8 cellular contexts compared by ENCODE assay signal in the genomic region with DNA sequence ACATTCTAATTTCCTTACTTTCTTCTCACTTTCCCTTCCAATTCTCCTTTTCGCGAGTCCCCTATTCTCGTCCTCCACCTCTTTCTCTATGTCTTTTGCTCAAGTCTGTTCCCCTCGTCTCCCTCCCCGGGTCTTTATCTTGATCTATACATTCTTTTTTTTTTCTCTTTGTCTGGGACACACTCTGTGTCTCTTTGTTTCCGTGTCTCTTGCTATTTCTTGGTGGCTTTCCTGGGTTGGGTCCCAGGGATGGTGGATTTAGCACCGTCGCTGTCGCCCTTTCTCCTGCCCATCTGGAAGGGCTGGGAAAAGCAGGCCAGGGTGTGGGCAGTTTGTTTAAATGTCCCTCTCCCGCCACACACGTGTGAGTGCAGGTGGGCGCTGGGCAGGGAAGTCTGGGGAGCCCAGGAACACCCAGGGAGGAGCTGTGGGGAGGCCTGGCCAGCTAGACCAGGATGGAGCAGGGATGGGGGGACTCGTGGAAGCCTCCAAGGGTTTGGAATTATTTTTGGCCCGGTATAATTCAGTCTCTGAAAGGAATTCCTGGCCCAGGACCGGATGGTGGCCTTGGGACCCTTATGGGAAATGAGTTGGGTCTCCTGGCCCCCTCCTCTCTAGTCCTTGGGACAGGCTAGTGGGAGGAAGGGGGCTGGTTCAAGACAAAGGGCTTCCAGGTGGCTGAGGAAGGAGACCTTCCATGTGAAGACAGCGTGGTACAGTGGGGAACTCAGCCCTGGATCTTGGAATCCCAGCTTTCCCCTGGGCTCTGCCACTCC. TPM values are rescaled to one million over a fixed set of nuclear protein-coding genes. Genes with fewer than 3 reads are reported as not detected.
DNase-seq lines count a peak whose midpoint lies in the region; ATAC-seq, FAIRE-seq and TF ChIP-seq lines count a peak whose summit lies in the region.

No MANE protein-coding gene starts in this region.

- no peak for DNase-seq in CD8-positive, alpha-beta T cell
- DNase-seq in SJCRH30: peak; percentile 65 to 66
- DNase-seq in fibroblast of the aortic adventitia (ENCODE audit: low read depth): no peak
- DNase-seq in ovary: no peak
- no peak for DNase-seq in NCI-H2029 (lab: John Stamatoyannopoulos, UW)
- no peak for DNase-seq in D721Med (ENCODE audit: insufficient read length, low spot score)
- DNase-seq in hippocampal formation (lab: John Stamatoyannopoulos, UW): no peak

- peaks cover 17% of the 10 kb centered on the region for H3K4me1 ChIP-seq in CD8-positive, alpha-beta T cell (ENCODE audit: insufficient read depth, low read length)
- H3K4me1 ChIP-seq in SJCRH30 (peaks cover 39% of the 10 kb centered on the region), ovary (ENCODE audit: insufficient read depth) (peaks cover 11% of the 10 kb centered on the region)

- no peak for FAIRE-seq in D721Med (lab: Jason Lieb, UNC)

- H3K36me3 ChIP-seq in CD8-positive, alpha-beta T cell (ENCODE audit: insufficient read depth, low read length): no peaks in the 10 kb centered on the region
- H3K36me3 ChIP-seq in SJCRH30 (no peaks in the 10 kb centered on the region), ovary (no peaks in the 10 kb centered on the region)

- peak overlapping the region; percentile 91 for H3K4me3 Mint-ChIP-seq in CD8-positive, alpha-beta T cell

- TF ChIP-seq POLR2A in ovary (IDR thresholded peaks at IDR 0.05): no peak

- peak overlapping the region; percentile 50 for H3K27ac Mint-ChIP-seq in CD8-positive, alpha-beta T cell

- WGBS in ovary, 3 donors: 34 to 38% (median 37%) methylated on average over 16 of the region's 16 CpGs

- peaks cover 18% of the 10 kb centered on the region for H3K4me1 Mint-ChIP-seq in CD8-positive, alpha-beta T cell (ENCODE audit: low read depth)

- H3K36me3 Mint-ChIP-seq in CD8-positive, alpha-beta T cell: peaks cover 2% of the 10 kb centered on the region

- no peaks in the 10 kb centered on the region for H3K9me3 Mint-ChIP-seq in CD8-positive, alpha-beta T cell

- no peak overlapping the region for H3K27ac ChIP-seq in CD8-positive, alpha-beta T cell (ENCODE audit: low read depth, low read length)
- H3K27ac ChIP-seq in SJCRH30: peak overlapping the region; percentile 87
- H3K27ac ChIP-seq in ovary: peak overlapping the region in 1 of 2 donors; percentile 33

- H3K9me3 ChIP-seq in CD8-positive, alpha-beta T cell (ENCODE audit: low read length): no peaks in the 10 kb centered on the region
- H3K9me3 ChIP-seq in SJCRH30 (replicated peaks) (no peaks in the 10 kb centered on the region), ovary (no peaks in the 10 kb centered on the region)

- TF ChIP-seq CTCF in CD8-positive, alpha-beta T cell (IDR thresholded peaks at IDR 0.05): no peak
- TF ChIP-seq CTCF in fibroblast of the aortic adventitia (IDR thresholded peaks at IDR 0.05; ENCODE audit: insufficient read depth, low read length) (no peak), ovary (IDR thresholded peaks at IDR 0.05) (no peak), D721Med (IDR thresholded peaks at IDR 0.05; ENCODE audit: insufficient read depth, missing control alignments) (no peak)

- intact Hi-C loops in CD8-positive, alpha-beta T cell (cut with DNase I, micrococcal nuclease): no loop called here
- intact Hi-C loops in ovary (cut with DNase I): no loop called here

- CTCF ChIA-PET in CD8-positive, alpha-beta T cell (lab: Charles Lee): interaction anchor here (0.6 to 2.3 kb wide), 6 partner anchors 10 to 66 kb away, joined by 3 to 7 read pairs (median 5); a partner anchor contains a TSS

- H3K27me3 ChIP-seq in CD8-positive, alpha-beta T cell (ENCODE audit: insufficient read depth, low read length): no peaks in the 10 kb centered on the region
- H3K27me3 ChIP-seq in SJCRH30: no peaks in the 10 kb centered on the region
- H3K27me3 ChIP-seq in ovary: no peaks in the 10 kb centered on the region

- POLR2A ChIA-PET in CD8-positive, alpha-beta T cell (lab: Charles Lee): interaction anchor here (0.8 to 1.3 kb wide), 2 partner anchors 10 to 13 kb away, joined by 4 to 11 read pairs; a partner anchor contains a TSS

- peaks cover 5% of the 10 kb centered on the region for H3K27me3 Mint-ChIP-seq in CD8-positive, alpha-beta T cell (ENCODE audit: low read depth)

- no peak for ATAC-seq in CD8-positive, alpha-beta T cell
- ATAC-seq in GM21515 (IDR thresholded peaks at IDR 0.05; ENCODE audit: unreplicated experiment): no peak

- H3K4me3 ChIP-seq in CD8-positive, alpha-beta T cell (ENCODE audit: low read depth, low read length): peak overlapping the region; percentile 44
- H3K4me3 ChIP-seq in SJCRH30 (peak overlapping the region; percentile 67), fibroblast of the aortic adventitia (ENCODE audit: low read depth, low read length) (peak overlapping the region; percentile 59), ovary (peak overlapping the region; percentile 55)

- TF ChIP-seq EP300 in ovary (IDR thresholded peaks at IDR 0.05): no peak

RNA-seq across cellular contexts. Expression of a gene that starts 9.5 kb away (rescaled TPM):
- total RNA-seq in CD8-positive, alpha-beta T cell: 10 to 100 TPM; 44.2 to 48.1 TPM
- 332 and 336 TPM in 2 replicates for total RNA-seq in SJCRH30 (2014; rRNA removed; shearing (Covaris generic))
- 51.8 and 673 TPM in 2 replicates for total RNA-seq in fibroblast of the aortic adventitia (ENCODE audit: low replicate concordance)
- total RNA-seq in ovary: 100 to 1,000 TPM in 4 of 7 donors, 10 to 100 TPM in 3; 44.1 to 274 (median 143) TPM
- 100 to 1,000 TPM in 1 of 2 donors, 10 to 100 TPM in 1; 37.9 to 257 TPM for polyA plus RNA-seq in ovary

RNA-seq across cellular contexts. Expression of a gene that starts 37.8 kb away (rescaled TPM):
- total RNA-seq in CD8-positive, alpha-beta T cell: under 1 TPM; 0.19 to 0.38 TPM
- 33.5 and 43.2 TPM in 2 replicates for total RNA-seq in SJCRH30 (2014; rRNA removed; shearing (Covaris generic))
- total RNA-seq in fibroblast of the aortic adventitia (ENCODE audit: low replicate concordance) (5.6 TPM in 1 of 2 replicates, not detected in the other), ovary (1 to 10 TPM in 1 of 7 donors, under 1 TPM in 4, not detected in 2; under 0.01 to 1.1 (median 0.23) TPM)
- under 1 TPM; 0.08 to 0.13 TPM for polyA plus RNA-seq in ovary

Comparison
In these comparisons a context has a peak if more than half of its experiments do, and no peak if none do; other contexts are left out.
1. DNase-seq: peak in SJCRH30 (2 of 2); none in CD8-positive, alpha-beta T cell (0 of 7), fibroblast of the aortic adventitia (single experiment), ovary (0 of 5), NCI-H2029 (single experiment), D721Med (single experiment) and hippocampal formation (0 of 2).
2. Peak in every context shown above with its lines, with median percentiles within 50 percentile points of each other: H3K4me3 ChIP-seq.